ENCODE assay signal across 17 cellular contexts in genomic region chr15:80058044-80058443, GRCh38. TPM values are rescaled to one million over a fixed set of nuclear protein-coding genes. Genes with fewer than 3 reads are reported as not detected.
A peak's percentile ranks its signal among the peaks of the same experiment; 100 is the strongest.
DNase-seq lines count a peak whose midpoint lies in the region; ATAC-seq and TF ChIP-seq lines count a peak whose summit lies in the region.
"Had no signal": no experiment of that assay in that cellular context is flagged by ENCODE, and none has a peak within 500 bp of the region (broad histone marks: within the 10 kb centered on the region; RNA-seq: fewer than 3 reads in every experiment).

No MANE protein-coding gene starts in this region.

- no peaks in the 10 kb centered on the region for H3K9me3 ChIP-seq in SJCRH30 (replicated peaks)
- no peaks in the 10 kb centered on the region for H3K9me3 ChIP-seq in right cardiac atrium (ENCODE audit: control insufficient read depth, low read length)
- H3K9me3 ChIP-seq: body of pancreas, SK-N-SH had no signal

- no peaks in the 10 kb centered on the region for H3K27me3 Mint-ChIP-seq in activated naive CD4-positive, alpha-beta T cell treated with anti-CD3 and anti-CD28 coated beads, Interleukin-2, amount 50 U/mL, for 24 hours
- H3K27me3 Mint-ChIP-seq in effector memory CD8-positive, alpha-beta T cell, result no peaks in the 10 kb centered on the region
- peaks cover 18% of the 10 kb centered on the region for H3K27me3 Mint-ChIP-seq in osteocyte (ENCODE audit: unreplicated experiment)

- peaks cover 28% of the 10 kb centered on the region for H3K4me1 Mint-ChIP-seq in activated naive CD4-positive, alpha-beta T cell treated with anti-CD3 and anti-CD28 coated beads, Interleukin-2, amount 50 U/mL, for 24 hours
- H3K4me1 Mint-ChIP-seq in effector memory CD8-positive, alpha-beta T cell (ENCODE audit: low read depth in 2 of 2), result peaks cover 19 to 22% of the 10 kb centered on the region in 2 donors
- peaks cover 21% of the 10 kb centered on the region for H3K4me1 Mint-ChIP-seq in osteocyte (ENCODE audit: unreplicated experiment)

- H3K4me1 ChIP-seq in SJCRH30, result peaks cover 13% of the 10 kb centered on the region
- no peaks in the 10 kb centered on the region for H3K4me1 ChIP-seq in right cardiac atrium (ENCODE audit: control insufficient read depth, insufficient read depth, low read length)

- no peaks in the 10 kb centered on the region for H3K36me3 Mint-ChIP-seq in activated naive CD4-positive, alpha-beta T cell treated with anti-CD3 and anti-CD28 coated beads, Interleukin-2, amount 50 U/mL, for 24 hours
- peaks cover 21% of the 10 kb centered on the region for H3K36me3 Mint-ChIP-seq in effector memory CD8-positive, alpha-beta T cell (ENCODE audit: insufficient read depth)
- no peaks in the 10 kb centered on the region for H3K36me3 Mint-ChIP-seq in osteocyte (ENCODE audit: unreplicated experiment)

- H3K4me3 ChIP-seq in SJCRH30 (peak overlapping the region; percentile 85; the same call in 1 of the 2 replicates), right cardiac atrium (ENCODE audit: low read length) (no peak overlapping the region)
- H3K4me3 ChIP-seq: lung had no signal

- H3K27ac Mint-ChIP-seq in activated naive CD4-positive, alpha-beta T cell treated with anti-CD3 and anti-CD28 coated beads, Interleukin-2, amount 50 U/mL, for 24 hours, result no peak overlapping the region
- H3K27ac Mint-ChIP-seq in effector memory CD8-positive, alpha-beta T cell, result no peak overlapping the region
- no peak overlapping the region for H3K27ac Mint-ChIP-seq in osteocyte (ENCODE audit: unreplicated experiment)

- H3K27ac ChIP-seq in SJCRH30, result no peak overlapping the region
- H3K27ac ChIP-seq in right cardiac atrium (ENCODE audit: low read length), result no peak overlapping the region

- WGBS in right cardiac atrium, result 56% methylated on average over 6 of the region's 6 CpGs

- H3K4me3 Mint-ChIP-seq in activated naive CD4-positive, alpha-beta T cell treated with anti-CD3 and anti-CD28 coated beads, Interleukin-2, amount 50 U/mL, for 24 hours, result peak overlapping the region; percentile 71
- H3K4me3 Mint-ChIP-seq in effector memory CD8-positive, alpha-beta T cell, result peak overlapping the region; percentile 91 to 95
- H3K4me3 Mint-ChIP-seq in osteocyte (ENCODE audit: unreplicated experiment), result peak overlapping the region; percentile 41

- ATAC-seq in effector memory CD8-positive, alpha-beta T cell (replicated peaks), result no peak
- no peak for ATAC-seq in HG03196 (IDR thresholded peaks at IDR 0.05; ENCODE audit: unreplicated experiment)
- ATAC-seq in right cardiac atrium, result no peak
- ATAC-seq: body of pancreas had no signal

- TF ChIP-seq CTCF in osteocyte (IDR thresholded peaks at IDR 0.05), result no peak

- intact Hi-C loops in right cardiac atrium (cut with DNase I), result no loop called here

- H3K9me3 Mint-ChIP-seq in activated naive CD4-positive, alpha-beta T cell treated with anti-CD3 and anti-CD28 coated beads, Interleukin-2, amount 50 U/mL, for 24 hours, result no peaks in the 10 kb centered on the region
- H3K9me3 Mint-ChIP-seq in effector memory CD8-positive, alpha-beta T cell, result no peaks in the 10 kb centered on the region
- H3K9me3 Mint-ChIP-seq in osteocyte (ENCODE audit: unreplicated experiment), result no peaks in the 10 kb centered on the region

- no peaks in the 10 kb centered on the region for H3K36me3 ChIP-seq in SJCRH30

- H3K27me3 ChIP-seq in SJCRH30, result no peaks in the 10 kb centered on the region
- no peaks in the 10 kb centered on the region for H3K27me3 ChIP-seq in right cardiac atrium (ENCODE audit: control insufficient read depth, insufficient read depth)
- H3K27me3 ChIP-seq: body of pancreas had no signal

- DNase-seq in activated naive CD4-positive, alpha-beta T cell (lab: John Stamatoyannopoulos, UW), result no peak
- DNase-seq in SJCRH30 (peak in 1 of 2 experiments; percentile 35), osteocyte (ENCODE audit: extremely low spot score, unreplicated experiment) (no peak), hepatic stellate cell (ENCODE audit: low spot score) (no peak), right cardiac atrium (no peak)
- DNase-seq in effector memory CD8-positive, alpha-beta T cell, result no peak
- DNase-seq: activated CD4-positive, CD25-positive, alpha-beta regulatory T cell; body of pancreas; DMS 273 treated with DMSO at 0.1 percent for 48 hours; KBM-7; NCI-H1436 treated with DMSO at 0.1 percent for 48 hours; NCI-H446; small intestine had no signal

RNA-seq across cellular contexts. Expression of gene ZFAND6, which starts 1.4 kb away (rescaled TPM):
- total RNA-seq in SJCRH30 (2014; rRNA removed; shearing (Covaris generic)), result 118 and 123 TPM in 2 replicates
- total RNA-seq in osteocyte (63.8 and 65.9 TPM in 2 replicates), right cardiac atrium (10 to 100 TPM; 64.4 to 72.7 (median 70.4) TPM)
- 84.6 TPM for polyA plus RNA-seq in right cardiac atrium

Comparison
In these comparisons a context has a peak if more than half of its experiments do, and no peak if none do; other contexts are left out.
1. H3K4me3 Mint-ChIP-seq: peak in every context shown above with its lines; median percentile 93 in effector memory CD8-positive, alpha-beta T cell; 71 in activated naive CD4-positive, alpha-beta T cell treated with anti-CD3 and anti-CD28 coated beads, Interleukin-2, amount 50 U/mL, for 24 hours; 41 in osteocyte.